In the genomic region with DNA sequence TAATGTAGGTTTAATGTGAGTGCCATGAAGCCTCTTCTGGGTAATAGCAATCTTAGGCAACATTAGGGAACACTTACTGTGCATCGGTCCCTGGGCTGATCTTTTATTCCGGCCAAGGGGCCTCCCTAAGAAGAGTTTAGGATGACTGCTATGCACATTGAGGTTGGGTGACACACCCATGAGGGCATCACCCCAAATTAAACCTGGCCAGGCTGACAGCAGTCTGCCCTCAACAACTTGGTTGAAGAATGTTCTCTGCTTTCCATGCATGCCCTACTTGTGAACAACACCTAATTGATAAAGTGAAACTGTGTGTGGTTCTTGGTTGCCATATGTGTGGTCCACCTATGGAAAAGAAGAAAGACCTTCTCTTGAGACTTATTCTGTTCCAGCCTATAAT, we compare ENCODE assay signal across 20 cellular contexts.
A peak's percentile ranks its signal among the peaks of the same experiment; 100 is the strongest.
DNase-seq lines count a peak whose midpoint lies in the region; ATAC-seq, FAIRE-seq and TF ChIP-seq lines count a peak whose summit lies in the region.
"Had no signal": no experiment of that assay in that cellular context is flagged by ENCODE, and none has a peak within 500 bp of the region (broad histone marks: within the 10 kb centered on the region; RNA-seq: fewer than 3 reads in every experiment).

No MANE protein-coding gene starts in this region.

- no peaks in the 10 kb centered on the region for H3K79me2 ChIP-seq in KMS-11 (ENCODE audit: insufficient read depth, low read depth)
- H3K79me2 ChIP-seq: parathyroid adenoma had no signal

- no peaks in the 10 kb centered on the region for H3K36me3 ChIP-seq in KMS-11 (ENCODE audit: insufficient read depth)
- H3K36me3 ChIP-seq: BE2C, brain microvascular endothelial cell had no signal

- H3K4me1 Mint-ChIP-seq in activated CD4-positive, alpha-beta T cell treated with anti-CD3 and anti-CD28 coated beads, Interleukin-2, amount 10 ng/mL, durations not matched to agents 7 days and 5 days, result peaks cover 97% of the 10 kb centered on the region
- peaks cover 100% of the 10 kb centered on the region for H3K4me1 Mint-ChIP-seq in activated T-cell treated with anti-CD3 and anti-CD28 coated beads, Interleukin-2, amount 50 U/mL, for 72 hours (ENCODE audit: low read depth)
- peaks cover 54 to 99% (median 95%) of the 10 kb centered on the region in 4 donors for H3K4me1 Mint-ChIP-seq in naive thymus-derived CD8-positive, alpha-beta T cell

- H3K4me1 ChIP-seq in KMS-11 (ENCODE audit: low read depth, poor library complexity, severe bottlenecking), result peaks cover 71% of the 10 kb centered on the region
- H3K4me1 ChIP-seq: BE2C, parathyroid adenoma had no signal

- no peak overlapping the region for H3K4me3 ChIP-seq in KMS-11 (IDR thresholded peaks at IDR 0.05; ENCODE audit: insufficient read depth, low read depth, low read length)
- H3K4me3 ChIP-seq: coronary artery had no signal

- H3K4me2 ChIP-seq in KMS-11, result peak overlapping the region; percentile 72

- peaks cover 12% of the 10 kb centered on the region for H3K9me3 Mint-ChIP-seq in activated CD4-positive, alpha-beta T cell treated with anti-CD3 and anti-CD28 coated beads, Interleukin-2, amount 10 ng/mL, durations not matched to agents 7 days and 5 days
- peaks cover 0 to 4% of the 10 kb centered on the region in 2 donors for H3K9me3 Mint-ChIP-seq in activated T-cell treated with anti-CD3 and anti-CD28 coated beads, Interleukin-2, amount 50 U/mL, for 72 hours
- H3K9me3 Mint-ChIP-seq in naive thymus-derived CD8-positive, alpha-beta T cell, result no peaks in the 10 kb centered on the region

- DNase-seq in activated CD4-positive, alpha-beta T cell treated with anti-CD3 and anti-CD28 coated beads, Interleukin-2, amount 10 ng/mL, durations not matched to agents 7 days and 5 days, result peak; percentile 35
- no peak for DNase-seq in activated CD4-positive, alpha-beta T cell treated with anti-CD3 and anti-CD28 coated beads for 1 hour
- peak; percentile 60 to 61 for DNase-seq in activated T-cell treated with anti-CD3 and anti-CD28 coated beads, Interleukin-2, amount 50 U/mL, for 72 hours
- no peak for DNase-seq in naive thymus-derived CD8-positive, alpha-beta T cell
- DNase-seq in HTR-8/SVneo (ENCODE audit: insufficient read length, low spot score), result no peak
- DNase-seq in stimulated activated naive CD4-positive, alpha-beta T cell treated with Interleukin-2 at 50 U/mL for 16 hours (lab: John Stamatoyannopoulos, UW), result no peak
- DNase-seq: BE2C, brain microvascular endothelial cell, DMS153, hippocampal formation, NCI-H1417 treated with DMSO at 0.1 percent for 48 hours, NCI-H524 treated with DMSO at 0.1 percent for 48 hours, substantia nigra had no signal

- H3K27ac ChIP-seq in KMS-11, result peak overlapping the region; percentile 90
- H3K27ac ChIP-seq: brain microvascular endothelial cell, coronary artery, parathyroid adenoma had no signal

- H3K4me3 Mint-ChIP-seq in activated CD4-positive, alpha-beta T cell treated with anti-CD3 and anti-CD28 coated beads, Interleukin-2, amount 10 ng/mL, durations not matched to agents 7 days and 5 days, result no peak overlapping the region
- H3K4me3 Mint-ChIP-seq in activated T-cell treated with anti-CD3 and anti-CD28 coated beads, Interleukin-2, amount 50 U/mL, for 72 hours, result peak overlapping the region; percentile 76 to 78
- peak overlapping the region in 9 of 10 donors; percentile 27 to 91 (median 86) for H3K4me3 Mint-ChIP-seq in naive thymus-derived CD8-positive, alpha-beta T cell

- ATAC-seq in activated T-cell treated with anti-CD3 and anti-CD28 coated beads, Interleukin-2, amount 50 U/mL, for 72 hours (replicated peaks in 1 of 2), result peak; percentile 8 to 22
- ATAC-seq in naive thymus-derived CD8-positive, alpha-beta T cell, result peak in 1 of 2 donors; percentile 15
- ATAC-seq in GM18861 (IDR thresholded peaks at IDR 0.05; ENCODE audit: unreplicated experiment), result no peak
- ATAC-seq: Right ventricle myocardium inferior had no signal

- no peak for FAIRE-seq in HTR-8/SVneo (lab: Jason Lieb, UNC)
- FAIRE-seq: A204.1, endothelial cell of umbilical vein had no signal

- peaks cover 22% of the 10 kb centered on the region for H3K36me3 Mint-ChIP-seq in activated CD4-positive, alpha-beta T cell treated with anti-CD3 and anti-CD28 coated beads, Interleukin-2, amount 10 ng/mL, durations not matched to agents 7 days and 5 days (ENCODE audit: low read depth)
- peaks cover 3 to 5% of the 10 kb centered on the region in 2 donors for H3K36me3 Mint-ChIP-seq in activated T-cell treated with anti-CD3 and anti-CD28 coated beads, Interleukin-2, amount 50 U/mL, for 72 hours (ENCODE audit: insufficient read depth in 2 of 2)
- peaks cover 0 to 2% (median 0%) of the 10 kb centered on the region in 3 donors for H3K36me3 Mint-ChIP-seq in naive thymus-derived CD8-positive, alpha-beta T cell

- no peaks in the 10 kb centered on the region for H3K27me3 Mint-ChIP-seq in activated CD4-positive, alpha-beta T cell treated with anti-CD3 and anti-CD28 coated beads, Interleukin-2, amount 10 ng/mL, durations not matched to agents 7 days and 5 days
- H3K27me3 Mint-ChIP-seq in activated T-cell treated with anti-CD3 and anti-CD28 coated beads, Interleukin-2, amount 50 U/mL, for 72 hours (ENCODE audit: low read depth), result no peaks in the 10 kb centered on the region
- H3K27me3 Mint-ChIP-seq in naive thymus-derived CD8-positive, alpha-beta T cell, result no peaks in the 10 kb centered on the region

- no peaks in the 10 kb centered on the region for H3K27me3 ChIP-seq in KMS-11 (ENCODE audit: insufficient read depth, low read depth)
- H3K27me3 ChIP-seq: BE2C, brain microvascular endothelial cell had no signal

- no peak for TF ChIP-seq CTCF in KMS-11 (conservative IDR thresholded peaks at IDR 0.05; ENCODE audit: low read depth, low read length)

- peak overlapping the region; percentile 26; the same call in 1 of the 2 replicates for H3K9ac ChIP-seq in KMS-11
- H3K9ac ChIP-seq: parathyroid adenoma had no signal

- peak overlapping the region; percentile 51; the same call in 1 of the 2 replicates for H2AFZ ChIP-seq in KMS-11 (ENCODE audit: low read depth)
- H2AFZ ChIP-seq: parathyroid adenoma had no signal

- H4K20me1 ChIP-seq in KMS-11 (ENCODE audit: insufficient read depth), result no peaks in the 10 kb centered on the region

- POLR2A ChIA-PET in activated CD4-positive, alpha-beta T cell treated with anti-CD3 and anti-CD28 coated beads, Interleukin-2, amount 10 ng/mL, durations not matched to agents 7 days and 5 days (lab: Charles Lee), result no interaction called here
- POLR2A ChIA-PET in naive thymus-derived CD8-positive, alpha-beta T cell (lab: Charles Lee), result interaction anchor here (0.6 to 16.7 kb wide), 17 partner anchors 12 to 1098 kb away, joined by 3 to 361 read pairs (median 6); a partner anchor contains a TSS

- CTCF ChIA-PET in activated CD4-positive, alpha-beta T cell treated with anti-CD3 and anti-CD28 coated beads, Interleukin-2, amount 10 ng/mL, durations not matched to agents 7 days and 5 days (lab: Charles Lee), result interaction anchor here (0.7 to 1.5 kb wide), 6 partner anchors 8 to 1563 kb away, joined by 3 to 7 read pairs (median 4); no protein-coding TSS in a partner anchor

- peak overlapping the region; percentile 93 for H3K27ac Mint-ChIP-seq in activated CD4-positive, alpha-beta T cell treated with anti-CD3 and anti-CD28 coated beads, Interleukin-2, amount 10 ng/mL, durations not matched to agents 7 days and 5 days
- peak overlapping the region; percentile 92 for H3K27ac Mint-ChIP-seq in activated T-cell treated with anti-CD3 and anti-CD28 coated beads, Interleukin-2, amount 50 U/mL, for 72 hours
- peak overlapping the region; percentile 90 to 99 (median 97) for H3K27ac Mint-ChIP-seq in naive thymus-derived CD8-positive, alpha-beta T cell

Comparison
In these comparisons a context has a peak if more than half of its experiments do, and no peak if none do; other contexts are left out.
1. DNase-seq: peak in activated CD4-positive, alpha-beta T cell treated with anti-CD3 and anti-CD28 coated beads, Interleukin-2, amount 10 ng/mL, durations not matched to agents 7 days and 5 days (single experiment) and activated T-cell treated with anti-CD3 and anti-CD28 coated beads, Interleukin-2, amount 50 U/mL, for 72 hours (2 of 2); none in activated CD4-positive, alpha-beta T cell treated with anti-CD3 and anti-CD28 coated beads for 1 hour (single experiment), naive thymus-derived CD8-positive, alpha-beta T cell (0 of 10), HTR-8/SVneo (single experiment) and stimulated activated naive CD4-positive, alpha-beta T cell treated with Interleukin-2 at 50 U/mL for 16 hours (single experiment).
2. Peak in every context shown above with its lines, with median percentiles within 50 percentile points of each other: H3K27ac Mint-ChIP-seq.